In genomic region chr2:120869659-120870466, GRCh38 we compare ENCODE assay signal across 20 cellular contexts.
A peak's percentile ranks its signal among the peaks of the same experiment; 100 is the strongest.
DNase-seq lines count a peak whose midpoint lies in the region; ATAC-seq and TF ChIP-seq lines count a peak whose summit lies in the region.
"Had no signal": no experiment of that assay in that cellular context is flagged by ENCODE, and none has a peak within 500 bp of the region (broad histone marks: within the 10 kb centered on the region; RNA-seq: fewer than 3 reads in every experiment).

No MANE protein-coding gene starts in this region.

- no peak overlapping the region for H3K4me3 Mint-ChIP-seq in HFFc6
- no peak overlapping the region for H3K4me3 Mint-ChIP-seq in CD8-positive, alpha-beta T cell
- H3K4me3 Mint-ChIP-seq: CD4-positive, alpha-beta T cell; H9 had no signal

- TF ChIP-seq POLR2A in sigmoid colon (IDR thresholded peaks at IDR 0.05), result no peak

- no peaks in the 10 kb centered on the region for H3K27me3 ChIP-seq in sigmoid colon
- H3K27me3 ChIP-seq in CD8-positive, alpha-beta T cell (ENCODE audit: insufficient read depth, low read length), result peaks cover 2% of the 10 kb centered on the region
- H3K27me3 ChIP-seq: Peyer's patch, SJCRH30 had no signal

- H3K36me3 Mint-ChIP-seq in HFFc6 (ENCODE audit: low read depth), result peaks cover 3% of the 10 kb centered on the region
- no peaks in the 10 kb centered on the region for H3K36me3 Mint-ChIP-seq in CD8-positive, alpha-beta T cell

- no peaks in the 10 kb centered on the region for H3K36me3 ChIP-seq in sigmoid colon
- H3K36me3 ChIP-seq in CD8-positive, alpha-beta T cell (ENCODE audit: insufficient read depth, low read length), result no peaks in the 10 kb centered on the region
- H3K36me3 ChIP-seq: Peyer's patch, SJCRH30 had no signal

- H3K4me1 ChIP-seq in sigmoid colon, result peaks cover 0 to 43% (median 38%) of the 10 kb centered on the region in 4 donors
- H3K4me1 ChIP-seq in CD8-positive, alpha-beta T cell (ENCODE audit: insufficient read depth, low read length), result no peaks in the 10 kb centered on the region

- H3K9me3 ChIP-seq in sigmoid colon, result no peaks in the 10 kb centered on the region
- H3K9me3 ChIP-seq in CD8-positive, alpha-beta T cell (ENCODE audit: low read length), result no peaks in the 10 kb centered on the region
- H3K9me3 ChIP-seq: Peyer's patch, SJCRH30 had no signal

- peaks cover 64% of the 10 kb centered on the region for H3K4me1 Mint-ChIP-seq in HFFc6 (ENCODE audit: low read depth)
- H3K4me1 Mint-ChIP-seq in CD8-positive, alpha-beta T cell (ENCODE audit: low read depth), result peaks cover 2% of the 10 kb centered on the region

- 31 to 62% methylated on average over 5 of the region's 5 CpGs for WGBS in sigmoid colon, 2 donors

- H3K27ac Mint-ChIP-seq in HFFc6, result no peak overlapping the region
- no peak overlapping the region for H3K27ac Mint-ChIP-seq in CD8-positive, alpha-beta T cell
- H3K27ac Mint-ChIP-seq: CD4-positive, alpha-beta T cell had no signal

- peaks cover 10% of the 10 kb centered on the region for H3K27me3 Mint-ChIP-seq in HFFc6 (ENCODE audit: insufficient read depth)
- H3K27me3 Mint-ChIP-seq in CD8-positive, alpha-beta T cell (ENCODE audit: low read depth), result peaks cover 27% of the 10 kb centered on the region

- DNase-seq in HFFc6, result peak; percentile 8
- peak; percentile 33 for DNase-seq in amniotic epithelial cell (ENCODE audit: low read depth)
- peak; percentile 16 for DNase-seq in iris pigment epithelial cell (ENCODE audit: low read depth)
- DNase-seq in sigmoid colon, result peak; percentile 45
- no peak for DNase-seq in COR-L47 (lab: John Stamatoyannopoulos, UW)
- DNase-seq in NCI-H187 treated with DMSO at 0.1 percent for 48 hours (lab: John Stamatoyannopoulos, UW), result no peak
- DNase-seq in CD8-positive, alpha-beta T cell, result no peak
- DNase-seq: CD4-positive, alpha-beta T cell; H9; KG1; NCI-H1092 treated with DMSO at 0.1 percent for 48 hours; NCI-H146; NCI-H2029 treated with DMSO at 0.1 percent for 48 hours; NCI-H2171; NCI-H524 treated with DMSO at 0.1 percent for 48 hours; NCI-H82; Peyer's patch; SJCRH30 had no signal

- CTCF ChIA-PET in CD8-positive, alpha-beta T cell (lab: Charles Lee), result no interaction called here

- POLR2A ChIA-PET in CD8-positive, alpha-beta T cell (lab: Charles Lee), result no interaction called here

- H3K27ac ChIP-seq in sigmoid colon, result no peak overlapping the region
- no peak overlapping the region for H3K27ac ChIP-seq in CD8-positive, alpha-beta T cell (ENCODE audit: low read depth, low read length)
- H3K27ac ChIP-seq: Peyer's patch, SJCRH30 had no signal

- no peaks in the 10 kb centered on the region for H3K9me3 Mint-ChIP-seq in HFFc6
- H3K9me3 Mint-ChIP-seq in CD8-positive, alpha-beta T cell, result no peaks in the 10 kb centered on the region
- H3K9me3 Mint-ChIP-seq: CD4-positive, alpha-beta T cell; H9 had no signal

- no peak for ATAC-seq in GM19463 (IDR thresholded peaks at IDR 0.05; ENCODE audit: unreplicated experiment)
- no peak for ATAC-seq in CD8-positive, alpha-beta T cell
- ATAC-seq: HepG2 had no signal

- intact Hi-C loops in sigmoid colon (cut with DNase I), result loop anchor here (5.0 kb wide), 4 partner anchors 43 to 207 kb away; partner anchors contain the start of gene GLI2
- intact Hi-C loops in CD8-positive, alpha-beta T cell (cut with DNase I, micrococcal nuclease), result no loop called here

- TF ChIP-seq EP300 in sigmoid colon (IDR thresholded peaks at IDR 0.05), result no peak

- TF ChIP-seq CTCF in HFFc6 (IDR thresholded peaks at IDR 0.05) (no peak), sigmoid colon (IDR thresholded peaks at IDR 0.05) (no peak)
- TF ChIP-seq CTCF in CD8-positive, alpha-beta T cell (IDR thresholded peaks at IDR 0.05), result no peak

- H3K4me3 ChIP-seq in sigmoid colon, result no peak overlapping the region
- no peak overlapping the region for H3K4me3 ChIP-seq in CD8-positive, alpha-beta T cell (ENCODE audit: low read depth, low read length)
- H3K4me3 ChIP-seq: Peyer's patch, SJCRH30 had no signal

Comparison
In these comparisons a context has a peak if more than half of its experiments do, and no peak if none do; other contexts are left out.
1. DNase-seq: peak in HFFc6 (single experiment), amniotic epithelial cell (single experiment), iris pigment epithelial cell (single experiment) and sigmoid colon (single experiment); none in COR-L47 (single experiment), NCI-H187 treated with DMSO at 0.1 percent for 48 hours (single experiment) and CD8-positive, alpha-beta T cell (0 of 7).